ENCODE assay signal across 12 cellular contexts in genomic region chr2:150526827-150527226, GRCh38. TPM values are rescaled to one million over a fixed set of nuclear protein-coding genes. Genes with fewer than 3 reads are reported as not detected.
DNase-seq lines count a peak whose midpoint lies in the region; ATAC-seq and TF ChIP-seq lines count a peak whose summit lies in the region.
"Had no signal": no experiment of that assay in that cellular context is flagged by ENCODE, and none has a peak within 500 bp of the region (broad histone marks: within the 10 kb centered on the region; RNA-seq: fewer than 3 reads in every experiment).

No MANE protein-coding gene starts in this region.

- intact Hi-C loops in posterior vena cava (cut with DNase I) = no loop called here

- DNase-seq in BJ (ENCODE audit: low read depth) (peak; percentile 92), MG63 (peak; percentile 16), nephron progenitor cell (peak; percentile 2), posterior vena cava (ENCODE audit: low spot score) (no peak), cerebellar cortex (ENCODE audit: low spot score) (no peak)
- no peak for DNase-seq in effector memory CD4-positive, alpha-beta T cell
- DNase-seq: DMS153, occipital lobe had no signal

- H3K36me3 ChIP-seq in BJ (ENCODE audit: control insufficient read depth, insufficient read depth, low read length) (no peaks in the 10 kb centered on the region), MG63 (no peaks in the 10 kb centered on the region)
- H3K36me3 ChIP-seq in effector memory CD4-positive, alpha-beta T cell (ENCODE audit: control insufficient read depth, insufficient read depth, low read length) = no peaks in the 10 kb centered on the region

- CTCF ChIA-PET in BJ (lab: Yijun Ruan, JAX) = interaction anchor here (0.9 kb wide), 1 partner anchor 30 kb away, joined by 3 read pairs; no protein-coding TSS in a partner anchor

- H3K36me3 Mint-ChIP-seq in nephron progenitor cell (ENCODE audit: low read depth) = peaks cover 4% of the 10 kb centered on the region

- no peaks in the 10 kb centered on the region for H3K27me3 ChIP-seq in BJ (ENCODE audit: control insufficient read depth, insufficient read depth, low read length)
- no peaks in the 10 kb centered on the region for H3K27me3 ChIP-seq in MG63
- H3K27me3 ChIP-seq in effector memory CD4-positive, alpha-beta T cell (replicated peaks; ENCODE audit: control insufficient read depth, insufficient read depth, low read length, poor library complexity, severe bottlenecking) = no peaks in the 10 kb centered on the region

- peaks cover 22% of the 10 kb centered on the region for H3K9me3 Mint-ChIP-seq in nephron progenitor cell
- H3K9me3 Mint-ChIP-seq: activated T-helper 1 cell treated with anti-CD3 and anti-CD28 coated beads, Interleukin-12 subunit alpha, Interleukin-12 subunit beta, Interleukin-2, Interleukin-4 antibody, amounts not matched to agents 30 ng/mL and 10 ng/mL and 1 ng/mL, durations not matched to agents 14 hours and 24 hours and 36 hours had no signal

- no peak overlapping the region for H3K4me3 ChIP-seq in BJ (ENCODE audit: low read depth, low read length)
- no peak overlapping the region for H3K4me3 ChIP-seq in MG63
- H3K4me3 ChIP-seq in effector memory CD4-positive, alpha-beta T cell (ENCODE audit: insufficient read depth, low read depth, low read length, poor library complexity, severe bottlenecking) = no peak overlapping the region

- no peak overlapping the region for H3K4me3 Mint-ChIP-seq in nephron progenitor cell
- H3K4me3 Mint-ChIP-seq: activated T-helper 1 cell treated with anti-CD3 and anti-CD28 coated beads, Interleukin-12 subunit alpha, Interleukin-12 subunit beta, Interleukin-2, Interleukin-4 antibody, amounts not matched to agents 30 ng/mL and 10 ng/mL and 1 ng/mL, durations not matched to agents 14 hours and 24 hours and 36 hours had no signal

- peaks cover 5% of the 10 kb centered on the region for H3K4me1 Mint-ChIP-seq in nephron progenitor cell

- H3K27ac Mint-ChIP-seq in nephron progenitor cell = no peak overlapping the region
- H3K27ac Mint-ChIP-seq: activated T-helper 1 cell treated with anti-CD3 and anti-CD28 coated beads, Interleukin-12 subunit alpha, Interleukin-12 subunit beta, Interleukin-2, Interleukin-4 antibody, amounts not matched to agents 30 ng/mL and 10 ng/mL and 1 ng/mL, durations not matched to agents 14 hours and 24 hours and 36 hours had no signal

- ATAC-seq in esophagus mucosa = peak; percentile 90
- ATAC-seq in GM21576 (IDR thresholded peaks at IDR 0.05; ENCODE audit: unreplicated experiment) = no peak

- H3K27me3 Mint-ChIP-seq in nephron progenitor cell (ENCODE audit: low read depth, poor library complexity) = no peaks in the 10 kb centered on the region

- no peak for TF ChIP-seq CTCF in BJ (IDR thresholded peaks at IDR 0.05; ENCODE audit: insufficient read depth, low read depth, low read length)
- TF ChIP-seq CTCF in nephron progenitor cell (IDR thresholded peaks at IDR 0.05) = no peak

- H3K27ac ChIP-seq in effector memory CD4-positive, alpha-beta T cell (ENCODE audit: insufficient read depth, low read length, poor library complexity, severe bottlenecking) = no peak overlapping the region

- POLR2A ChIA-PET in BJ (lab: Charles Lee) = no interaction called here

- no peaks in the 10 kb centered on the region for H3K9me3 ChIP-seq in MG63
- no peaks in the 10 kb centered on the region for H3K9me3 ChIP-seq in effector memory CD4-positive, alpha-beta T cell (ENCODE audit: control insufficient read depth, low read length)

- no peaks in the 10 kb centered on the region for H3K4me1 ChIP-seq in effector memory CD4-positive, alpha-beta T cell (ENCODE audit: control insufficient read depth, insufficient read depth, low read length, poor library complexity, severe bottlenecking)

RNA-seq across cellular contexts. Expression of gene RND3, which starts 39.4 kb away (rescaled TPM):
- polyA plus RNA-seq in BJ (2011; rRNA removed) = 255 and 497 TPM in 2 replicates
- polyA minus RNA-seq in BJ (2011; rRNA and poly(A)+ RNA removed) = 245 and 381 TPM in 2 replicates
- total RNA-seq in MG63 (2014; rRNA removed; shearing (Covaris generic); ENCODE audit: low replicate concordance) = 55.5 and 87.8 TPM in 2 replicates
- total RNA-seq in esophagus mucosa = 62.3 TPM
- total RNA-seq in posterior vena cava = 100 to 1,000 TPM in 1 of 2 donors, 10 to 100 TPM in 1; 67.5 to 100 TPM
- total RNA-seq: activated T-helper 1 cell treated with anti-CD3 and anti-CD28 coated beads, Interleukin-12 subunit alpha, Interleukin-12 subunit beta, Interleukin-2, Interleukin-4 antibody, amounts not matched to agents 30 ng/mL and 10 ng/mL and 1 ng/mL, durations not matched to agents 14 hours and 24 hours and 36 hours; T-helper 2 cell treated with Interferon-gamma antibody and Interleukin-4, amounts not matched to agents 100 ng/mL and 5 ng/mL, for 36 hours had no signal

Comparison
In these comparisons a context has a peak if more than half of its experiments do, and no peak if none do; other contexts are left out.
1. DNase-seq: peak in BJ (single experiment), MG63 (single experiment) and nephron progenitor cell (single experiment); none in posterior vena cava (single experiment), cerebellar cortex (single experiment) and effector memory CD4-positive, alpha-beta T cell (0 of 3).